10 cellular contexts compared by ENCODE assay signal in genomic region chr6:142374965-142375733, GRCh38.
DNase-seq lines count a peak whose midpoint lies in the region; ATAC-seq, FAIRE-seq and TF ChIP-seq lines count a peak whose summit lies in the region.
"Had no signal": no experiment of that assay in that cellular context is flagged by ENCODE, and none has a peak within 500 bp of the region (broad histone marks: within the 10 kb centered on the region; RNA-seq: fewer than 3 reads in every experiment).

No MANE protein-coding gene starts in this region.

- no peak for FAIRE-seq in urothelium cell line (lab: Jason Lieb, UNC)

- no peaks in the 10 kb centered on the region for H3K36me3 ChIP-seq in cardiac muscle cell
- no peaks in the 10 kb centered on the region for H3K36me3 ChIP-seq in testis (ENCODE audit: low read depth, missing control alignments)
- H3K36me3 ChIP-seq: ovary had no signal

- H3K27ac ChIP-seq in cardiac muscle cell = peak overlapping the region; percentile 96
- H3K27ac ChIP-seq in testis = no peak overlapping the region
- H3K27ac ChIP-seq: ovary had no signal

- no peaks in the 10 kb centered on the region for H3K9me3 ChIP-seq in cardiac muscle cell (ENCODE audit: low read depth)
- no peaks in the 10 kb centered on the region for H3K9me3 ChIP-seq in testis
- H3K9me3 ChIP-seq: ovary had no signal

- DNase-seq in cardiac muscle cell (ENCODE audit: low read depth in 1 of 2, low spot score in 1 of 2) (peak; percentile 43 to 80), cardiac septum (ENCODE audit: low spot score) (no peak), WTC11 (ENCODE audit: low spot score) (no peak), kidney glomerular epithelial cell (lab: John Stamatoyannopoulos, UW) (peak; percentile 97), urothelium cell line (ENCODE audit: low spot score) (peak; percentile 48), testis (no peak)
- no peak for DNase-seq in stimulated activated naive CD8-positive, alpha-beta T cell treated with anti-CD3 and anti-CD28 coated beads, Interleukin-15, Interleukin-2, amounts not matched to agents 100 U/mL and 50 U/mL, for 24 hours
- DNase-seq: ovary had no signal

- ATAC-seq in WTC11 = no peak
- no peak for ATAC-seq in HG03135 (IDR thresholded peaks at IDR 0.05; ENCODE audit: unreplicated experiment)
- ATAC-seq in stimulated activated naive CD8-positive, alpha-beta T cell treated with anti-CD3 and anti-CD28 coated beads, Interleukin-15, Interleukin-2, amounts not matched to agents 100 U/mL and 50 U/mL, for 24 hours = no peak
- ATAC-seq: esophagus mucosa had no signal

- no peak for TF ChIP-seq POLR2A in testis (IDR thresholded peaks at IDR 0.05)

- no peak overlapping the region for H3K4me3 Mint-ChIP-seq in WTC11

- H3K4me1 Mint-ChIP-seq in WTC11 = peaks cover 46% of the 10 kb centered on the region

- TF ChIP-seq CTCF in cardiac muscle cell (IDR thresholded peaks at IDR 0.05; ENCODE audit: low read depth, low read length) = no peak
- TF ChIP-seq CTCF in WTC11 (IDR thresholded peaks at IDR 0.05) = no peak
- no peak for TF ChIP-seq CTCF in testis (IDR thresholded peaks at IDR 0.05)

- intact Hi-C loops in cardiac septum (cut with DNase I) (no loop called here), testis (cut with DNase I; ENCODE audit: low total_unique reads) (no loop called here)

- no peak overlapping the region for H3K4me3 ChIP-seq in cardiac muscle cell
- H3K4me3 ChIP-seq in testis = no peak overlapping the region
- H3K4me3 ChIP-seq: ovary had no signal

- no peaks in the 10 kb centered on the region for H3K27me3 Mint-ChIP-seq in WTC11 (ENCODE audit: low read depth)

- no peaks in the 10 kb centered on the region for H3K9me3 Mint-ChIP-seq in WTC11

- H3K36me3 Mint-ChIP-seq in WTC11 = no peaks in the 10 kb centered on the region

- H3K4me1 ChIP-seq in cardiac muscle cell (ENCODE audit: low read depth) = peaks cover 45% of the 10 kb centered on the region
- H3K4me1 ChIP-seq in testis = no peaks in the 10 kb centered on the region

- 55 to 60% methylated on average over 4 of the region's 4 CpGs for WGBS in testis, 2 donors

- H3K27ac Mint-ChIP-seq in WTC11 = peak overlapping the region; percentile 32; the same call in 1 of the 2 replicates

- H3K27me3 ChIP-seq in cardiac muscle cell = no peaks in the 10 kb centered on the region
- no peaks in the 10 kb centered on the region for H3K27me3 ChIP-seq in testis
- H3K27me3 ChIP-seq: ovary had no signal

- CTCF ChIA-PET in WTC11 (lab: Charles Lee) = interaction anchor here (0.6 to 2.2 kb wide), 3 partner anchors 12 to 143 kb away, joined by 4 to 9 read pairs (median 4); no protein-coding TSS in a partner anchor

- POLR2A ChIA-PET in WTC11 (lab: Charles Lee) = interaction anchor here (0.6 kb wide), 1 partner anchor 16 kb away, joined by 4 read pairs; no protein-coding TSS in a partner anchor

TF ChIP-seq in WTC11, 78 proteins besides CTCF, POLR2A, EP300 and RAD21:
- no peak for TF ChIP-seq ZNF281 (CRISPR knock-in tag; IDR thresholded peaks at IDR 0.05)
- peak; percentile 81 for TF ChIP-seq GABPB1 (CRISPR knock-in tag; IDR thresholded peaks at IDR 0.05)
- no peak for TF ChIP-seq AFF4 (CRISPR knock-in tag; IDR thresholded peaks at IDR 0.05; ENCODE audit: borderline replicate concordance)
- 0 out of 2 replicates have a peak, but pooled peaks have one; percentile 8 for TF ChIP-seq RORB (CRISPR knock-in tag; IDR thresholded peaks at IDR 0.05)

Comparison
In these comparisons a context has a peak if more than half of its experiments do, and no peak if none do; other contexts are left out.
1. DNase-seq: peak in cardiac muscle cell (2 of 2), kidney glomerular epithelial cell (single experiment) and urothelium cell line (single experiment); none in cardiac septum (single experiment), WTC11 (single experiment), stimulated activated naive CD8-positive, alpha-beta T cell treated with anti-CD3 and anti-CD28 coated beads, Interleukin-15, Interleukin-2, amounts not matched to agents 100 U/mL and 50 U/mL, for 24 hours (single experiment) and testis (single experiment).